In the genomic region with DNA sequence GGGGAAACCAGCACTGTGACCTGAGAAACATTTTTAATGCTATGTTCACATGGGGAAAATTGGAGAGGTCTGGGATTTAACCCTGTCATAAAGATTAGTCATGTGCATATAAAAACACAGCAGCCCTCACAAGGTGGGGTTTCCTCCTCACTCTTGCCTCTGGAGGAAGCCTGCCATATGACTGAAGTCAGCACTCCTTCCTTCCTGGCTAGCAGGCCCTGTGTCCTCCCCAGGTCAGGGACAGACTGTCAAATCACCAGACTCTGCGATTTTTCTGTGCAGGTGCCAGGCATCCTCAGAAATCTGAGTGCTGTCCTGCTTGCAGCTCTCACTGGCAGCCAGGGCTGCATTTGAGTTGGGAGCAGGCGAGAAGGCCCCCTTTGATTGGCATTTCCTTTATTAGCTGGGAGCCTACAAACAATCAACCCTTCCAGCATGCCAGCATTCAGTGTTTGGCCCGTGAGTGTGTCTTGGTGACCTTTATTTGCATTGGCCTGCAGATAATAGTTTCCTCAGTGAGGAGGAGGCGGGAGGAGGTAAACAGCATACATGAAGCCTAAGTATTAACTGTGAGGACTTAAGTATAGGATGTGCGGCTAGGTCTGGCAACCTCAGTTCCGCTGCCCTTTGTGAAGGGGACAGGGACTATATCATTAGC, we compare ENCODE assay signal across 12 cellular contexts.
DNase-seq lines count a peak whose midpoint lies in the region; ATAC-seq and TF ChIP-seq lines count a peak whose summit lies in the region.
"Had no signal": no experiment of that assay in that cellular context is flagged by ENCODE, and none has a peak within 500 bp of the region (broad histone marks: within the 10 kb centered on the region; RNA-seq: fewer than 3 reads in every experiment).

No MANE protein-coding gene starts in this region.

- in situ Hi-C loops in G401 (cut with HindIII; ENCODE audit: low sequenced_read_pairs), result no loop called here

- peak overlapping the region; percentile 87 for H2AFZ ChIP-seq in neuronal stem cell (ENCODE audit: low read length)

- no peak overlapping the region for H2BK12ac ChIP-seq in neuronal stem cell (ENCODE audit: low read length)

- DNase-seq in G401 (ENCODE audit: low spot score) (peak; percentile 7), NCI-H774 (lab: John Stamatoyannopoulos, UW) (peak; percentile 21), heart left ventricle (peak in 2 of 5 donors; percentile 25 to 34), neuronal stem cell (ENCODE audit: low spot score) (peak; percentile 75), testis (no peak), DMS114 treated with DMSO at 0.1 percent for 48 hours (lab: John Stamatoyannopoulos, UW; ENCODE audit: unreplicated experiment) (no peak)
- DNase-seq in activated CD8-positive, alpha-beta memory T cell treated with anti-CD3 and anti-CD28 coated beads for 24 hours, result no peak
- DNase-seq: activated CD4-positive, alpha-beta T cell treated with anti-CD3 and anti-CD28 coated beads for 4 hours; activated T-cell treated with anti-CD3 and anti-CD28 coated beads, Interleukin-2, amount 50 U/mL, for 4 hours; NCI-H446; upper lobe of right lung had no signal

- no peak overlapping the region for H2BK5ac ChIP-seq in neuronal stem cell (ENCODE audit: low read length)

- TF ChIP-seq CTCF in heart left ventricle (IDR thresholded peaks at IDR 0.05) (no peak), testis (IDR thresholded peaks at IDR 0.05) (no peak)

- no peak for TF ChIP-seq POLR2A in heart left ventricle (IDR thresholded peaks at IDR 0.05)
- no peak for TF ChIP-seq POLR2A in testis (IDR thresholded peaks at IDR 0.05)

- H3K9ac ChIP-seq in neuronal stem cell (ENCODE audit: low read depth, low read length, poor library complexity), result no peak overlapping the region

- no peak overlapping the region for H3K14ac ChIP-seq in neuronal stem cell (ENCODE audit: low read length)

- no peak overlapping the region for H4K91ac ChIP-seq in neuronal stem cell (ENCODE audit: low read depth, low read length, poor library complexity)

- no peak overlapping the region for H4K8ac ChIP-seq in neuronal stem cell (ENCODE audit: low read depth, low read length)

- H3K27me3 ChIP-seq in heart left ventricle (no peaks in the 10 kb centered on the region), neuronal stem cell (ENCODE audit: control insufficient read depth in 3 of 3, insufficient read depth in 3 of 3, low read depth in 1 of 3, low read length in 3 of 3) (no peaks in the 10 kb centered on the region), testis (no peaks in the 10 kb centered on the region)
- H3K27me3 ChIP-seq: upper lobe of right lung had no signal

- H3K4me3 ChIP-seq in heart left ventricle, result no peak overlapping the region
- H3K4me3 ChIP-seq in neuronal stem cell (ENCODE audit: low read length in 2 of 2), result peak overlapping the region in 1 of 2 donors; percentile 1
- H3K4me3 ChIP-seq in testis, result no peak overlapping the region
- H3K4me3 ChIP-seq: upper lobe of right lung had no signal

- H3K79me1 ChIP-seq in neuronal stem cell (ENCODE audit: low read depth, low read length), result no peaks in the 10 kb centered on the region

- H3K4me2 ChIP-seq in neuronal stem cell (ENCODE audit: insufficient read depth, low read length, poor library complexity, severe bottlenecking), result peak overlapping the region; percentile 43

- peak overlapping the region in 9 of 12 donors; percentile 14 to 64 (median 35) for H3K27ac ChIP-seq in heart left ventricle
- H3K27ac ChIP-seq in neuronal stem cell (replicated peaks; ENCODE audit: low read length), result peak overlapping the region; percentile 89
- no peak overlapping the region for H3K27ac ChIP-seq in testis
- H3K27ac ChIP-seq: upper lobe of right lung had no signal

- H3K23ac ChIP-seq in neuronal stem cell (ENCODE audit: low read depth, low read length, poor library complexity), result no peak overlapping the region

- WGBS in heart left ventricle, 4 donors, result 48 to 54% (median 49%) methylated on average over 6 of the region's 6 CpGs
- WGBS in neuronal stem cell (ENCODE audit: extremely low coverage in 2 of 2, insufficient read length in 2 of 2, insufficient replicate concordance in 1 of 2), 2 donors, result no CpG with 5 or more reads among the region's 6 CpGs
- 80 to 84% methylated on average over 4 to 6 of the region's 6 CpGs for WGBS in testis, 2 donors

- no peak overlapping the region for H2AK5ac ChIP-seq in neuronal stem cell (ENCODE audit: low read depth, low read length)

- no peak overlapping the region for H2BK15ac ChIP-seq in neuronal stem cell (ENCODE audit: low read length)

- intact Hi-C loops in heart left ventricle (cut with DNase I) (loop anchor here in 1 of 10 donors (10.0 kb wide), 1 partner anchor 328 kb away; a partner anchor contains a TSS), testis (cut with DNase I; ENCODE audit: low total_unique reads) (no loop called here)

- H2BK120ac ChIP-seq in neuronal stem cell (ENCODE audit: low read depth, low read length), result no peak overlapping the region

- H3K36me3 ChIP-seq in heart left ventricle (no peaks in the 10 kb centered on the region), neuronal stem cell (replicated peaks in 1 of 2; ENCODE audit: control insufficient read depth in 2 of 2, insufficient read depth in 2 of 2, low read length in 2 of 2) (no peaks in the 10 kb centered on the region), testis (ENCODE audit: low read depth, missing control alignments) (no peaks in the 10 kb centered on the region)
- H3K36me3 ChIP-seq: upper lobe of right lung had no signal

- peak overlapping the region; percentile 84 for H3K18ac ChIP-seq in neuronal stem cell (ENCODE audit: low read length)

- H3K4me1 ChIP-seq in heart left ventricle (peaks cover 0 to 28% (median 15%) of the 10 kb centered on the region in 12 donors), neuronal stem cell (ENCODE audit: control insufficient read depth in 2 of 2, insufficient read depth in 1 of 2, low read depth in 1 of 2, low read length in 2 of 2) (peaks cover 33 to 39% of the 10 kb centered on the region in 2 donors), testis (no peaks in the 10 kb centered on the region)

- H3K9me3 ChIP-seq in heart left ventricle (no peaks in the 10 kb centered on the region), neuronal stem cell (replicated peaks in 1 of 2; ENCODE audit: control insufficient read depth in 2 of 2, insufficient read depth in 1 of 2, low read depth in 1 of 2, low read length in 2 of 2) (no peaks in the 10 kb centered on the region), testis (no peaks in the 10 kb centered on the region)
- H3K9me3 ChIP-seq: upper lobe of right lung had no signal

- ATAC-seq in heart left ventricle (peak; percentile 35 to 90 (median 82)), GM21526 (IDR thresholded peaks at IDR 0.05; ENCODE audit: low FRiP score, unreplicated experiment) (no peak)
- ATAC-seq: activated T-cell treated with anti-CD3 and anti-CD28 coated beads, Interleukin-2, amount 50 U/mL, for 4 hours; upper lobe of right lung had no signal

- no peak overlapping the region for H3K4ac ChIP-seq in neuronal stem cell (ENCODE audit: low read length)

Comparison
In these comparisons a context has a peak if more than half of its experiments do, and no peak if none do; other contexts are left out.
1. DNase-seq: peak in G401 (single experiment), NCI-H774 (single experiment) and neuronal stem cell (single experiment); none in testis (single experiment), DMS114 treated with DMSO at 0.1 percent for 48 hours (single experiment) and activated CD8-positive, alpha-beta memory T cell treated with anti-CD3 and anti-CD28 coated beads for 24 hours (single experiment).
2. H3K27ac ChIP-seq: peak in heart left ventricle (9 of 12) and neuronal stem cell (single experiment); none in testis (0 of 2).